ENCODE assay signal across 23 cellular contexts in genomic region chr13:94342436-94343242, GRCh38.
DNase-seq lines count a peak whose midpoint lies in the region; ATAC-seq and TF ChIP-seq lines count a peak whose summit lies in the region.
"Had no signal": no experiment of that assay in that cellular context is flagged by ENCODE, and none has a peak within 500 bp of the region (broad histone marks: within the 10 kb centered on the region; RNA-seq: fewer than 3 reads in every experiment).

No MANE protein-coding gene starts in this region.

- CTCF ChIA-PET in HEK293T (lab: Yijun Ruan, JAX) = no interaction called here
- CTCF ChIA-PET in WTC11 (lab: Charles Lee) = no interaction called here

- no peaks in the 10 kb centered on the region for H3K9me3 ChIP-seq in sigmoid colon
- H3K9me3 ChIP-seq: gastroesophageal sphincter, psoas muscle had no signal

- no peak for ATAC-seq in WTC11
- ATAC-seq: gastroesophageal sphincter; naive thymus-derived CD8-positive, alpha-beta T cell; psoas muscle; T-cell had no signal

- in situ Hi-C loops in GM13976 (cut with MboI; ENCODE audit: low sequenced_read_pairs, unreplicated experiment) = no loop called here

- H3K27ac ChIP-seq in sigmoid colon = peak overlapping the region in 3 of 4 donors; percentile 50 to 75 (median 56)
- H3K27ac ChIP-seq: psoas muscle, RWPE1 had no signal

- H3K36me3 Mint-ChIP-seq in WTC11 = no peaks in the 10 kb centered on the region
- H3K36me3 Mint-ChIP-seq: activated CD4-positive, alpha-beta memory T cell treated with anti-CD3 and anti-CD28 coated beads for 36 hours; naive thymus-derived CD8-positive, alpha-beta T cell; T-cell had no signal

- H3K36me3 ChIP-seq in sigmoid colon = no peaks in the 10 kb centered on the region
- H3K36me3 ChIP-seq: gastroesophageal sphincter had no signal

- intact Hi-C loops in sigmoid colon (cut with DNase I) = no loop called here

- 69 to 81% methylated on average over 17 of the region's 17 CpGs for WGBS in sigmoid colon, 2 donors

- H3K4me3 ChIP-seq in sigmoid colon = peak overlapping the region in 2 of 4 donors; percentile 6 to 15
- H3K4me3 ChIP-seq: gastroesophageal sphincter, lung, psoas muscle had no signal

- H3K27ac Mint-ChIP-seq in WTC11 = no peak overlapping the region
- H3K27ac Mint-ChIP-seq: activated CD4-positive, alpha-beta memory T cell treated with anti-CD3 and anti-CD28 coated beads for 36 hours; naive thymus-derived CD8-positive, alpha-beta T cell had no signal

- TF ChIP-seq CTCF in sigmoid colon (IDR thresholded peaks at IDR 0.05) (no peak), GM13976 (IDR thresholded peaks at IDR 0.05; ENCODE audit: borderline replicate concordance, control extremely low read depth, extremely low read depth, insufficient read depth, missing control alignments) (no peak), GM20000 (IDR thresholded peaks at IDR 0.05; ENCODE audit: extremely low read depth, missing control alignments) (no peak), WTC11 (IDR thresholded peaks at IDR 0.05) (no peak)

- no peaks in the 10 kb centered on the region for H3K9me3 Mint-ChIP-seq in WTC11
- H3K9me3 Mint-ChIP-seq: activated CD4-positive, alpha-beta memory T cell treated with anti-CD3 and anti-CD28 coated beads for 36 hours; naive thymus-derived CD8-positive, alpha-beta T cell; T-cell had no signal

- no peaks in the 10 kb centered on the region for H3K27me3 ChIP-seq in sigmoid colon
- H3K27me3 ChIP-seq: dorsolateral prefrontal cortex, gastroesophageal sphincter had no signal

- no peak for TF ChIP-seq EP300 in sigmoid colon (IDR thresholded peaks at IDR 0.05)

- peaks cover 28% of the 10 kb centered on the region for H3K4me1 Mint-ChIP-seq in WTC11

- peaks cover 0 to 38% (median 23%) of the 10 kb centered on the region in 4 donors for H3K4me1 ChIP-seq in sigmoid colon
- H3K4me1 ChIP-seq: psoas muscle had no signal

- no peak for TF ChIP-seq POLR2A in sigmoid colon (IDR thresholded peaks at IDR 0.05)

- peaks cover 15% of the 10 kb centered on the region for H3K27me3 Mint-ChIP-seq in WTC11 (ENCODE audit: low read depth)
- H3K27me3 Mint-ChIP-seq: T-cell had no signal

- H3K4me3 Mint-ChIP-seq in WTC11 = no peak overlapping the region
- H3K4me3 Mint-ChIP-seq: activated CD4-positive, alpha-beta memory T cell treated with anti-CD3 and anti-CD28 coated beads for 36 hours; naive thymus-derived CD8-positive, alpha-beta T cell; T-cell had no signal

- DNase-seq in HEK293T (ENCODE audit: extremely low spot score) = no peak
- peak; percentile 54 for DNase-seq in amniotic epithelial cell (ENCODE audit: low read depth)
- DNase-seq in iris pigment epithelial cell (ENCODE audit: low read depth) = peak; percentile 75
- DNase-seq in sigmoid colon = no peak
- DNase-seq in GM13976 (ENCODE audit: low spot score) = no peak
- no peak for DNase-seq in GM20000 (ENCODE audit: low spot score)
- no peak for DNase-seq in WTC11 (ENCODE audit: low spot score)
- DNase-seq: activated CD4-positive, alpha-beta memory T cell treated with anti-CD3 and anti-CD28 coated beads for 36 hours; activated naive CD4-positive, alpha-beta T cell treated with Interleukin-2 at 50 U/mL for 16 hours; DND-41; dorsolateral prefrontal cortex; erythroblast; H7; KBM-7; naive thymus-derived CD8-positive, alpha-beta T cell; NCI-H2029; psoas muscle; stimulated activated CD4-positive, alpha-beta T cell treated with anti-CD3 and anti-CD28 coated beads, Interleukin-15, amount 100 ng/mL, for 24 hours; stimulated activated naive CD4-positive, alpha-beta T cell treated with Interleukin-2 at 50 U/mL for 16 hours; T-cell had no signal

- POLR2A ChIA-PET in HEK293T (lab: Yijun Ruan, JAX) = no interaction called here
- POLR2A ChIA-PET in WTC11 (lab: Charles Lee) = no interaction called here

TF ChIP-seq in HEK293T, 16 proteins besides CTCF, POLR2A, EP300 and RAD21:
- TF ChIP-seq PKNOX1 (IDR thresholded peaks at IDR 0.05) (0 out of 2 replicates have a peak, but pooled peaks have one; percentile 17), NFRKB (IDR thresholded peaks at IDR 0.05) (no peak)

TF ChIP-seq in WTC11, 78 proteins besides CTCF, POLR2A, EP300 and RAD21:
- TF ChIP-seq ZNF317 (CRISPR knock-in tag; IDR thresholded peaks at IDR 0.05; ENCODE audit: borderline replicate concordance, low read depth) (no peak), NFATC4 (CRISPR knock-in tag; IDR thresholded peaks at IDR 0.05) (no peak), ZSCAN18 (CRISPR knock-in tag; IDR thresholded peaks at IDR 0.05) (no peak)
TF ChIP-seq in WTC11: peak in this region for 0.

Comparison
In these comparisons a context has a peak if more than half of its experiments do, and no peak if none do; other contexts are left out.
1. DNase-seq: peak in amniotic epithelial cell (single experiment) and iris pigment epithelial cell (single experiment); none in HEK293T (single experiment), sigmoid colon (single experiment), GM13976 (single experiment), GM20000 (single experiment) and WTC11 (single experiment).